Comparison of ENCODE assay signal across 27 cellular contexts in the genomic region with DNA sequence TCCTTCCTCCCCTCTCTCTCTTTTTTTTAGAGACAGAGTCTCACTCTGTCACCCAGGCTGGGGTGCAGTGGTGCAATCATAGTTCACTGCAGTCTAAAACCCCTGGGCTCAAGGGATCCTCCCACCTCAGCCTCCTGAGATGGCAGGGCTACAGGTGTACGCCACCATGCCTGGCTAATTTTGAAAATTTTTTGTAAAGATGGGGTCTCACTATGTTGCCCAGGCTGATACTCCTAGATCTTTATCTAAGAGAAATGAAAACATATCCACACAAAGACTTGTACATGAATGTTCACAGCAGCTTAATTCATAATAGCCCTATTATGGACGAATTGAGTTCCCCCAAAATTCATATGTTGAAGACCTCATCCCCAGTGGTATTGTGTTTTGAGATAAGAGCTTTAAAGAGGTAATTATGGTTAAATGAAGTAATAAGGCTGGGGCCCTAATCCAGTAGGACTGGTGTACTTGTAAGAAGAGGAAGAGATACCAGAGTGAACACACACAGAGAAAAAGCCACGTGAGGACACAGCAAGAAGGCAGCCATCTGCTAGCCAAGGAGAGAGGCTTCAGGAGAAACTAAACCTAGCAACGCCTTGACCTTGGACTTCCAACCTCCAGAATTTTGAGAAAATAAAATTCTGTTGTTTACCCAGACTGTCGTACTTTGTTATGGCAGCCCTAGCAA. TPM values are rescaled to one million over a fixed set of nuclear protein-coding genes. Genes with fewer than 3 reads are reported as not detected.
"Had no signal": no experiment of that assay in that cellular context is flagged by ENCODE, and none has a peak within 500 bp of the region (broad histone marks: within the 10 kb centered on the region; RNA-seq: fewer than 3 reads in every experiment).

No MANE protein-coding gene starts in this region.

- H3K4me3 ChIP-seq: sigmoid colon, tibial artery had no signal

- H3K4me1 Mint-ChIP-seq: activated CD4-positive, alpha-beta memory T cell treated with anti-CD3 and anti-CD28 coated beads, Interleukin-2, amount 10 ng/mL, durations not matched to agents 7 days and 5 days; activated CD4-positive, alpha-beta T cell treated with anti-CD3 and anti-CD28 coated beads for 36 hours; activated CD8-positive, alpha-beta memory T cell treated with anti-CD3 and anti-CD28 coated beads, Interleukin-2, amount 10 ng/mL, durations not matched to agents 7 days and 5 days; activated naive CD8-positive, alpha-beta T cell treated with anti-CD3 and anti-CD28 coated beads for 36 hours had no signal

- H3K9me3 ChIP-seq: sigmoid colon, tibial artery had no signal

- H3K9me3 Mint-ChIP-seq: activated CD4-positive, alpha-beta memory T cell treated with anti-CD3 and anti-CD28 coated beads, Interleukin-2, amount 10 ng/mL, durations not matched to agents 7 days and 5 days; activated naive CD8-positive, alpha-beta T cell treated with anti-CD3 and anti-CD28 coated beads for 36 hours; effector memory CD8-positive, alpha-beta T cell had no signal

- H3K36me3 ChIP-seq: sigmoid colon, tibial artery had no signal

- H3K4me3 Mint-ChIP-seq: activated CD4-positive, alpha-beta memory T cell treated with anti-CD3 and anti-CD28 coated beads, Interleukin-2, amount 10 ng/mL, durations not matched to agents 7 days and 5 days; activated CD4-positive, alpha-beta T cell treated with anti-CD3 and anti-CD28 coated beads for 36 hours; activated CD8-positive, alpha-beta memory T cell treated with anti-CD3 and anti-CD28 coated beads, Interleukin-2, amount 10 ng/mL, durations not matched to agents 7 days and 5 days; activated naive CD8-positive, alpha-beta T cell treated with anti-CD3 and anti-CD28 coated beads for 36 hours; effector memory CD8-positive, alpha-beta T cell had no signal

- H3K27me3 Mint-ChIP-seq: activated CD4-positive, alpha-beta T cell treated with anti-CD3 and anti-CD28 coated beads for 36 hours; activated CD8-positive, alpha-beta memory T cell treated with anti-CD3 and anti-CD28 coated beads, Interleukin-2, amount 10 ng/mL, durations not matched to agents 7 days and 5 days; activated naive CD8-positive, alpha-beta T cell treated with anti-CD3 and anti-CD28 coated beads for 36 hours; effector memory CD8-positive, alpha-beta T cell had no signal

- H3K27ac ChIP-seq: foreskin keratinocyte, sigmoid colon, tibial artery had no signal

- FAIRE-seq: TTC549, urothelium cell line had no signal

- ATAC-seq: activated CD4-positive, alpha-beta T cell treated with anti-CD3 and anti-CD28 coated beads for 36 hours; activated CD8-positive, alpha-beta memory T cell treated with anti-CD3 and anti-CD28 coated beads, Interleukin-2, amount 10 ng/mL, durations not matched to agents 7 days and 5 days; effector memory CD8-positive, alpha-beta T cell; foreskin keratinocyte; left lobe of liver; stimulated activated naive CD8-positive, alpha-beta T cell treated with anti-CD3 and anti-CD28 coated beads, Interleukin-15, Interleukin-2, amounts not matched to agents 100 U/mL and 50 U/mL, for 24 hours had no signal

- H3K4me1 ChIP-seq: sigmoid colon, tibial artery had no signal

- DNase-seq: activated CD4-positive, alpha-beta memory T cell treated with anti-CD3 and anti-CD28 coated beads, Interleukin-2, amount 10 ng/mL, durations not matched to agents 7 days and 5 days; activated CD4-positive, alpha-beta T cell treated with anti-CD3 and anti-CD28 coated beads for 36 hours; activated CD8-positive, alpha-beta memory T cell treated with anti-CD3 and anti-CD28 coated beads, Interleukin-2, amount 10 ng/mL, durations not matched to agents 7 days and 5 days; activated naive CD4-positive, alpha-beta T cell; activated naive CD8-positive, alpha-beta T cell treated with anti-CD3 and anti-CD28 coated beads for 36 hours; amygdala; effector memory CD8-positive, alpha-beta T cell; foreskin keratinocyte; glutamatergic neuron; hippocampal formation; islet precursor cell; occipital lobe; posterior cingulate gyrus; sigmoid colon; stimulated activated CD4-positive, alpha-beta T cell treated with anti-CD3 and anti-CD28 coated beads, Interleukin-4, amount 100 ng/mL, for 4 hours; stimulated activated naive CD8-positive, alpha-beta T cell treated with anti-CD3 and anti-CD28 coated beads, Interleukin-15, Interleukin-2, amounts not matched to agents 100 U/mL and 50 U/mL, for 24 hours; substantia nigra; tibial artery had no signal

- H3K27me3 ChIP-seq: foreskin keratinocyte, sigmoid colon had no signal

- H3K27ac Mint-ChIP-seq: activated CD4-positive, alpha-beta memory T cell treated with anti-CD3 and anti-CD28 coated beads, Interleukin-2, amount 10 ng/mL, durations not matched to agents 7 days and 5 days; activated CD4-positive, alpha-beta T cell treated with anti-CD3 and anti-CD28 coated beads for 36 hours; activated CD8-positive, alpha-beta memory T cell treated with anti-CD3 and anti-CD28 coated beads, Interleukin-2, amount 10 ng/mL, durations not matched to agents 7 days and 5 days; activated naive CD8-positive, alpha-beta T cell treated with anti-CD3 and anti-CD28 coated beads for 36 hours had no signal

RNA-seq across cellular contexts. Expression of a gene that starts 30.8 kb away (rescaled TPM):
- total RNA-seq: activated CD4-positive, alpha-beta memory T cell treated with anti-CD3 and anti-CD28 coated beads, Interleukin-2, amount 10 ng/mL, durations not matched to agents 7 days and 5 days; activated CD4-positive, alpha-beta T cell treated with anti-CD3 and anti-CD28 coated beads for 36 hours; activated naive CD8-positive, alpha-beta T cell treated with anti-CD3 and anti-CD28 coated beads for 36 hours; dermis microvascular lymphatic vessel endothelial cell; epithelial cell of proximal tubule; lung microvascular endothelial cell; myocyte; occipital lobe; T-helper 2 cell treated with Interferon-gamma antibody and Interleukin-4, amounts not matched to agents 100 ng/mL and 5 ng/mL, for 36 hours had no signal
- polyA plus RNA-seq: neural cell had no signal
